ENCODE assay signal across 1 cellular context in genomic region chrX:153312842-153313241, GRCh38.
TF ChIP-seq lines count a peak whose summit lies in the region.

No MANE protein-coding gene starts in this region.

TF ChIP-seq in HepG2, 621 proteins besides CTCF, POLR2A, EP300 and RAD21 (continued from another document):
- TF ChIP-seq ATF4 (CRISPR knock-in tag; IDR thresholded peaks at IDR 0.05), result no peak
- no peak for TF ChIP-seq ZBTB10 (CRISPR knock-in tag; IDR thresholded peaks at IDR 0.05; ENCODE audit: borderline replicate concordance)
- TF ChIP-seq RFXAP (CRISPR knock-in tag; IDR thresholded peaks at IDR 0.05; ENCODE audit: borderline replicate concordance), result no peak
- no peak for TF ChIP-seq ZFP1 (CRISPR knock-in tag; IDR thresholded peaks at IDR 0.05)
